Comparison of ENCODE assay signal across 18 cellular contexts in the genomic region with DNA sequence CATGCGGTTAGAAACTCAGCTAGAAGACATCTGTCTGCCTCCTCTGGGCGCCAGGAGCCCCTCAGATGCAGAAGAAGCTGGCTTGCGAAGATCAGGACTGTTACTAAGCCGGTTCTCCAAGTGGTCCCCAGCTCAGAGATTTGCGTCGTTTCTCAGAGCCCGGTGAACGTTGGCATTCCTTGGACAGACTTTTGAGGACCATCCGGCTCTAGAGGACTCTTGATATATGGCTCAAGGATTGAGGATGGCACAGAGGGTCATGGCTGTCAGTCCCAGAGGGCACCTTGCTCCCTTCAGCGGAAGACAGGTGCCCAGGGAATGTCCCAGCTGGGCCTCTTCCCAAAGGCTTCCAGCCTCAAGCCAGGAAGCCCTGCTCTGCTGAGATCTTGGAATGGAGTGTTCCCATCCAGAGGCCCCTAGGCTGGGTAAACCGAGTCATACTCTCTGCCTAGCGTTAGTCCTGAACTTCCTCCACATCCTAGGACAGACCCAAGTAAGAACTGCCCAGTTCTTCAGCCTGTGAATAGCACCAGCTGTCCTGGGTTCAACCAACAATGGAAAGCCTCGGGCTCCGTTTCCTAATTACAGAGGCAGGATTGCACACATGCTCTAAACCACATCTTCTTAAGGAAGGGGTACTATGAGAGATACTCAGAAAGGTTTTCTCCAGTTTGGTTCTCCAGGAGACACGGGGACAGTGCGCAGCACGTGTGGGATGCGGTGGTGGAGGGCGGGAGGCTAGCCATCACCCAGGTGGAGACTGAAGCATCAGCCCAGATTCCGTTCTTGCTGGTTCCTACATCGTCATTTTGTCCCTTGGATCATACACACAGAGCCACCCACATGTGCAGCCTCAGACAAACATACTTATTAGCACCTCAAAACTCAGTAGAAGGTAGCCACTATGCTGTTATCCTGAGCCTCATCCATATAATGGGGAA.
"Had no signal": no experiment of that assay in that cellular context is flagged by ENCODE, and none has a peak within 500 bp of the region (broad histone marks: within the 10 kb centered on the region; RNA-seq: fewer than 3 reads in every experiment).

No MANE protein-coding gene starts in this region.

- H3K36me3 Mint-ChIP-seq: natural killer cell treated with Interleukin-12 subunit alpha and Interleukin-12 subunit beta and Interleukin-15 and Interleukin-18, amount 100 ng/mL, for 72 hours; neural progenitor cell had no signal

- H3K79me2 ChIP-seq: parathyroid adenoma had no signal

- H3K4me1 Mint-ChIP-seq: immature natural killer cell; neural progenitor cell; stimulated activated naive B cell treated with anti-CD40 and anti-IgM and Interleukin-4, amounts not matched to agents 10 μg/mL and 1 μg/mL and 100 μg/mL, for 72 hours; stimulated activated naive CD8-positive, alpha-beta T cell treated with anti-CD3 and anti-CD28 coated beads, Interleukin-15, amount 100 ng/mL, for 72 hours had no signal

- H3K27ac Mint-ChIP-seq: effector memory CD8-positive, alpha-beta T cell; immature natural killer cell; natural killer cell treated with Interleukin-12 subunit alpha and Interleukin-12 subunit beta and Interleukin-15 and Interleukin-18, amount 100 ng/mL, for 72 hours; neural progenitor cell; stimulated activated naive B cell treated with anti-CD40 and anti-IgM and Interleukin-4, amounts not matched to agents 10 μg/mL and 1 μg/mL and 100 μg/mL, for 72 hours; stimulated activated naive CD8-positive, alpha-beta T cell treated with anti-CD3 and anti-CD28 coated beads, Interleukin-15, amount 100 ng/mL, for 72 hours had no signal

- H3K4me3 ChIP-seq: neural progenitor cell, prostate gland, thoracic aorta, transverse colon had no signal

- H3K27ac ChIP-seq: foreskin keratinocyte, neural progenitor cell, parathyroid adenoma, prostate gland, thoracic aorta, transverse colon had no signal

- DNase-seq: central memory CD4-positive, alpha-beta T cell; effector memory CD8-positive, alpha-beta T cell; foreskin keratinocyte; immature natural killer cell; left colon; mammary epithelial cell; nucleus accumbens; stimulated activated CD4-positive, alpha-beta T cell treated with anti-CD3 and anti-CD28 coated beads, Interleukin-2, amount 100 ng/mL, for 24 hours; stimulated activated CD4-positive, alpha-beta T cell treated with anti-CD3 and anti-CD28 coated beads, Interleukin-4, amount 100 ng/mL, for 4 hours; stimulated activated naive B cell treated with anti-CD40 and anti-IgM and Interleukin-4, amounts not matched to agents 10 μg/mL and 1 μg/mL and 100 μg/mL, for 72 hours; stimulated activated naive CD8-positive, alpha-beta T cell treated with anti-CD3 and anti-CD28 coated beads, Interleukin-15, amount 100 ng/mL, for 72 hours; transverse colon had no signal

- ATAC-seq: effector memory CD8-positive, alpha-beta T cell; foreskin keratinocyte; left colon; natural killer cell treated with Interleukin-12 subunit alpha and Interleukin-12 subunit beta and Interleukin-15 and Interleukin-18, amount 100 ng/mL, for 72 hours; sciatic nerve; stimulated activated naive B cell treated with anti-CD40 and anti-IgM and Interleukin-4, amounts not matched to agents 10 μg/mL and 1 μg/mL and 100 μg/mL, for 72 hours; stimulated activated naive CD8-positive, alpha-beta T cell treated with anti-CD3 and anti-CD28 coated beads, Interleukin-15, amount 100 ng/mL, for 72 hours had no signal

- H2AFZ ChIP-seq: neural progenitor cell, parathyroid adenoma had no signal

- H3K9me3 ChIP-seq: prostate gland had no signal

- H3K36me3 ChIP-seq: neural progenitor cell, prostate gland, transverse colon had no signal

- H3K4me2 ChIP-seq: neural progenitor cell had no signal

- H3K27me3 Mint-ChIP-seq: natural killer cell treated with Interleukin-12 subunit alpha and Interleukin-12 subunit beta and Interleukin-15 and Interleukin-18, amount 100 ng/mL, for 72 hours; stimulated activated naive B cell treated with anti-CD40 and anti-IgM and Interleukin-4, amounts not matched to agents 10 μg/mL and 1 μg/mL and 100 μg/mL, for 72 hours; stimulated activated naive CD8-positive, alpha-beta T cell treated with anti-CD3 and anti-CD28 coated beads, Interleukin-15, amount 100 ng/mL, for 72 hours had no signal

- H3K4me3 Mint-ChIP-seq: effector memory CD8-positive, alpha-beta T cell; immature natural killer cell; natural killer cell treated with Interleukin-12 subunit alpha and Interleukin-12 subunit beta and Interleukin-15 and Interleukin-18, amount 100 ng/mL, for 72 hours; neural progenitor cell; stimulated activated naive B cell treated with anti-CD40 and anti-IgM and Interleukin-4, amounts not matched to agents 10 μg/mL and 1 μg/mL and 100 μg/mL, for 72 hours; stimulated activated naive CD8-positive, alpha-beta T cell treated with anti-CD3 and anti-CD28 coated beads, Interleukin-15, amount 100 ng/mL, for 72 hours had no signal

- H3K4me1 ChIP-seq: foreskin keratinocyte, neural progenitor cell, parathyroid adenoma, prostate gland, transverse colon had no signal
